9 cellular contexts compared by ENCODE assay signal in genomic region chr2:230326453-230327417, GRCh38. TPM values are rescaled to one million over a fixed set of nuclear protein-coding genes. Genes with fewer than 3 reads are reported as not detected.
DNase-seq lines count a peak whose midpoint lies in the region; ATAC-seq and TF ChIP-seq lines count a peak whose summit lies in the region.
"Had no signal": no experiment of that assay in that cellular context is flagged by ENCODE, and none has a peak within 500 bp of the region (broad histone marks: within the 10 kb centered on the region; RNA-seq: fewer than 3 reads in every experiment).

SP140L (plus strand) TSS chr2:230327193; CDS start chr2:230327270, 77 bp downstream.

- H3K4me1 ChIP-seq in BLaER1 (peaks cover 32% of the 10 kb centered on the region), hepatocyte (ENCODE audit: insufficient read depth) (peaks cover 10% of the 10 kb centered on the region)

- peak within 1 kb of the TSS; percentile 74 for H2AFZ ChIP-seq in hepatocyte

- H3K79me2 ChIP-seq in hepatocyte: peaks cover 7% of the 10 kb centered on the region

- peak within 1 kb of the TSS; percentile 91 for H3K27ac ChIP-seq in BLaER1
- peak within 1 kb of the TSS; percentile 80 for H3K27ac ChIP-seq in hepatocyte
- H3K27ac ChIP-seq: SK-N-MC had no signal

- peak within 1 kb of the TSS; percentile 76 for H3K9ac ChIP-seq in BLaER1

- TF ChIP-seq CTCF in hepatocyte (IDR thresholded peaks at IDR 0.05; ENCODE audit: poor library complexity): no peak

- DNase-seq in T follicular helper cell (ENCODE audit: low read depth) (peak; percentile 69), hepatocyte (ENCODE audit: low spot score) (peak; percentile 72), NCI-H2081 (lab: John Stamatoyannopoulos, UW) (no peak)
- DNase-seq in activated naive CD8-positive, alpha-beta T cell treated with anti-CD3 and anti-CD28 coated beads, Interleukin-2, amount 50 U/mL, for 16 hours (ENCODE audit: low read depth, low spot score): peak; percentile 62
- DNase-seq in stimulated activated CD4-positive, alpha-beta T cell treated with anti-CD3 and anti-CD28 coated beads, Interleukin-12 subunit alpha, Interleukin-12 subunit beta, amount 100 ng/mL, for 4 hours: peak; percentile 68

- WGBS in hepatocyte (ENCODE audit: low lambda C conversion rate, missing lambda C conversion rate): 34% methylated on average over 11 of the region's 11 CpGs

- H3K36me3 ChIP-seq in BLaER1 (peaks cover 5% of the 10 kb centered on the region; the same call in 1 of the 2 replicates), hepatocyte (replicated peaks; ENCODE audit: insufficient read depth, low read depth) (no peaks in the 10 kb centered on the region)

- H3K4me2 ChIP-seq in BLaER1 (peak within 1 kb of the TSS; percentile 90), hepatocyte (peak within 1 kb of the TSS; percentile 72)

- H3K9me2 ChIP-seq in hepatocyte (replicated peaks; ENCODE audit: insufficient read depth): no peaks in the 10 kb centered on the region

- H3K27me3 ChIP-seq in BLaER1 (no peaks in the 10 kb centered on the region), hepatocyte (no peaks in the 10 kb centered on the region)

- H3K9me3 ChIP-seq in BLaER1 (peaks cover 25% of the 10 kb centered on the region), hepatocyte (ENCODE audit: low read depth) (no peaks in the 10 kb centered on the region)

- H3K4me3 ChIP-seq in BLaER1 (peak within 1 kb of the TSS; percentile 67), hepatocyte (peak within 1 kb of the TSS; percentile 5)
- H3K4me3 ChIP-seq: SK-N-MC had no signal

- no peaks in the 10 kb centered on the region for H4K20me1 ChIP-seq in BLaER1
- no peaks in the 10 kb centered on the region for H4K20me1 ChIP-seq in hepatocyte (ENCODE audit: insufficient read depth, poor library complexity, severe bottlenecking)

- ATAC-seq in GM19397 (IDR thresholded peaks at IDR 0.05; ENCODE audit: unreplicated experiment): peak; percentile 91
- peak; percentile 83 for ATAC-seq in HG03521 (IDR thresholded peaks at IDR 0.05; ENCODE audit: unreplicated experiment)

RNA-seq across cellular contexts. Expression of gene SP140L, which starts in this region (rescaled TPM):
- total RNA-seq in hepatocyte: 4.0 and 8.1 TPM in 2 replicates
- 7.1 and 11.5 TPM in 2 replicates for polyA plus RNA-seq in hepatocyte

Comparison
In these comparisons a context has a peak if more than half of its experiments do, and no peak if none do; other contexts are left out.
1. DNase-seq: peak in T follicular helper cell (single experiment), activated naive CD8-positive, alpha-beta T cell treated with anti-CD3 and anti-CD28 coated beads, Interleukin-2, amount 50 U/mL, for 16 hours (single experiment), hepatocyte (single experiment) and stimulated activated CD4-positive, alpha-beta T cell treated with anti-CD3 and anti-CD28 coated beads, Interleukin-12 subunit alpha, Interleukin-12 subunit beta, amount 100 ng/mL, for 4 hours (single experiment); none in NCI-H2081 (0 of 2).